Comparison of ENCODE assay signal across 11 cellular contexts in genomic region chr9:120388000-120388855, GRCh38.
DNase-seq lines count a peak whose midpoint lies in the region; ATAC-seq lines count a peak whose summit lies in the region.
"Had no signal": no experiment of that assay in that cellular context is flagged by ENCODE, and none has a peak within 500 bp of the region (broad histone marks: within the 10 kb centered on the region; RNA-seq: fewer than 3 reads in every experiment).

No MANE protein-coding gene starts in this region.

- intact Hi-C loops in left ventricle myocardium superior (cut with micrococcal nuclease) (no loop called here), posterior vena cava (cut with DNase I) (no loop called here)

- DNase-seq in ELF-1 (ENCODE audit: low read depth, low spot score), result peak; percentile 50
- peak; percentile 56 for DNase-seq in NCI-H748 treated with DMSO at 0.1 percent for 48 hours (lab: John Stamatoyannopoulos, UW)
- peak; percentile 71 for DNase-seq in left ventricle myocardium superior
- DNase-seq in posterior vena cava (ENCODE audit: low spot score), result peak; percentile 64
- no peak for DNase-seq in NCI-H524 treated with DMSO at 0.1 percent for 48 hours (lab: John Stamatoyannopoulos, UW)
- DNase-seq in LoVo (ENCODE audit: low spot score), result no peak
- DNase-seq: caudate nucleus, uterus, WERI-Rb-1 had no signal

- peak; percentile 94 for ATAC-seq in left ventricle myocardium superior
- ATAC-seq in HG02885 (IDR thresholded peaks at IDR 0.05; ENCODE audit: poor library complexity, unreplicated experiment), result no peak
- ATAC-seq: stimulated activated memory B cell treated with anti-CD40 and anti-IgM and Interleukin-4, amounts not matched to agents 10 μg/mL and 1 μg/mL and 100 μg/mL, for 72 hours had no signal

Comparison
In these comparisons a context has a peak if more than half of its experiments do, and no peak if none do; other contexts are left out.
1. DNase-seq: peak in ELF-1 (single experiment), NCI-H748 treated with DMSO at 0.1 percent for 48 hours (single experiment), left ventricle myocardium superior (single experiment) and posterior vena cava (single experiment); none in NCI-H524 treated with DMSO at 0.1 percent for 48 hours (single experiment) and LoVo (single experiment).